Comparison of ENCODE assay signal across 8 cellular contexts in the genomic region with DNA sequence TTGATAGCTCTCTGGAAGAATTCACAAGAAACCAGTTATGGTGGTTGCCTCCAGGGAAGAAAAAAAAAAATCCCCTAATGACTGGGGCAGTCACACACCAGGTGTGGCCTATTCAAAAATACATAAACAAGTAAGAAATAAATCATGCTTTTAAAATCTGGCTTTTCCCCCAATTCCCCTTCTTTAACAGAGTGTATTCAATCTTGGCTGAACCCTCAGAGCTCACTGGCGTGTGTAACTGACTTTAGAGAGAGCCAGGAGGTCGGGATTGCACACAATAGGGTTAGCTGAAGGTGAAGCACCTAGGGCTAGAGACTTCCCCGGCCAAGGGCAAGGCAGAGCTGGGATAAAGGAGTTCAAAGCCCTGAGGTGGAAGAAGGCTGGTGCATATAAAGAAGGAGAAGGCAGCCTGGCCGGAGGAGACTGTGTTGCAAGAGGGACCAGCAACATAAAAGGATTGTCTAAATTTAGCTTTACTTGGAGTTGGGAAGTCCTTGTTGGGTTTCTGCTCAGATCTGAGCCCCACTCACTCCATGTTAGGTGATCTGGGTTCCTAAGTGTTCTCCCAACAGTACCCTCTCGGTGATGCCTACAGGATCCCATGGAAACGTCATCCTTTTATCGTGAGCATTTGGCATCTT. TPM values are rescaled to one million over a fixed set of nuclear protein-coding genes. Genes with fewer than 3 reads are reported as not detected.
DNase-seq lines count a peak whose midpoint lies in the region; ATAC-seq and TF ChIP-seq lines count a peak whose summit lies in the region.

No MANE protein-coding gene starts in this region.

- H3K4me3 ChIP-seq in GM08714 (ENCODE audit: low read length) (peak overlapping the region; percentile 40; the same call in 1 of the 2 replicates), foreskin fibroblast (ENCODE audit: low read depth in 1 of 2, low read length in 2 of 2) (no peak overlapping the region)

- no peaks in the 10 kb centered on the region for H3K9me3 Mint-ChIP-seq in T-helper 2 cell treated with Interferon-gamma antibody and Interleukin-4, amounts not matched to agents 5 μg/mL and 100 μg/mL, for 36 hours
- H3K9me3 Mint-ChIP-seq in natural killer cell treated with Interleukin-12 subunit alpha and Interleukin-12 subunit beta and Interleukin-15 and Interleukin-18, amount 100 ng/mL, for 72 hours, result no peaks in the 10 kb centered on the region

- TF ChIP-seq CTCF in foreskin fibroblast (IDR thresholded peaks at IDR 0.05; ENCODE audit: low read depth, low read length), result no peak

- peak overlapping the region; percentile 74 for H3K27ac Mint-ChIP-seq in T-helper 2 cell treated with Interferon-gamma antibody and Interleukin-4, amounts not matched to agents 5 μg/mL and 100 μg/mL, for 36 hours
- peak overlapping the region; percentile 93 to 100 for H3K27ac Mint-ChIP-seq in natural killer cell treated with Interleukin-12 subunit alpha and Interleukin-12 subunit beta and Interleukin-15 and Interleukin-18, amount 100 ng/mL, for 72 hours

- peak; percentile 43 for ATAC-seq in GM21619 (IDR thresholded peaks at IDR 0.05; ENCODE audit: unreplicated experiment)
- ATAC-seq in natural killer cell treated with Interleukin-12 subunit alpha and Interleukin-12 subunit beta and Interleukin-15 and Interleukin-18, amount 100 ng/mL, for 72 hours, result peak; percentile 47 to 70

- H3K4me1 Mint-ChIP-seq in T-helper 2 cell treated with Interferon-gamma antibody and Interleukin-4, amounts not matched to agents 5 μg/mL and 100 μg/mL, for 36 hours (ENCODE audit: low read depth), result peaks cover 58% of the 10 kb centered on the region
- peaks cover 55 to 68% of the 10 kb centered on the region in 2 donors for H3K4me1 Mint-ChIP-seq in natural killer cell treated with Interleukin-12 subunit alpha and Interleukin-12 subunit beta and Interleukin-15 and Interleukin-18, amount 100 ng/mL, for 72 hours (ENCODE audit: low read depth in 2 of 2)

- H3K27me3 Mint-ChIP-seq in T-helper 2 cell treated with Interferon-gamma antibody and Interleukin-4, amounts not matched to agents 5 μg/mL and 100 μg/mL, for 36 hours (ENCODE audit: low read depth), result no peaks in the 10 kb centered on the region
- no peaks in the 10 kb centered on the region for H3K27me3 Mint-ChIP-seq in natural killer cell treated with Interleukin-12 subunit alpha and Interleukin-12 subunit beta and Interleukin-15 and Interleukin-18, amount 100 ng/mL, for 72 hours

- no peak overlapping the region for H3K4me3 Mint-ChIP-seq in T-helper 2 cell treated with Interferon-gamma antibody and Interleukin-4, amounts not matched to agents 5 μg/mL and 100 μg/mL, for 36 hours
- peak overlapping the region; percentile 67 for H3K4me3 Mint-ChIP-seq in natural killer cell treated with Interleukin-12 subunit alpha and Interleukin-12 subunit beta and Interleukin-15 and Interleukin-18, amount 100 ng/mL, for 72 hours

- no peak for DNase-seq in T-helper 2 cell treated with Interferon-gamma antibody and Interleukin-4, amounts not matched to agents 5 μg/mL and 100 μg/mL, for 36 hours (ENCODE audit: low spot score)
- peak; percentile 65 for DNase-seq in natural killer cell treated with Interleukin-12 subunit alpha and Interleukin-12 subunit beta and Interleukin-15 and Interleukin-18, amount 100 ng/mL, for 72 hours (ENCODE audit: low spot score)
- no peak for DNase-seq in GDM1 (lab: John Stamatoyannopoulos, UW)
- DNase-seq in foreskin fibroblast, result no peak
- DNase-seq in stimulated activated naive CD4-positive, alpha-beta T cell (lab: John Stamatoyannopoulos, UW), result no peak
- no peak for DNase-seq in stimulated activated CD4-positive, alpha-beta T cell treated with anti-CD3 and anti-CD28 coated beads, Interleukin-1b, Interleukin-23, amount 100 ng/mL, for 48 hours

- H3K36me3 Mint-ChIP-seq in T-helper 2 cell treated with Interferon-gamma antibody and Interleukin-4, amounts not matched to agents 5 μg/mL and 100 μg/mL, for 36 hours (ENCODE audit: low read depth), result peaks cover 48% of the 10 kb centered on the region
- H3K36me3 Mint-ChIP-seq in natural killer cell treated with Interleukin-12 subunit alpha and Interleukin-12 subunit beta and Interleukin-15 and Interleukin-18, amount 100 ng/mL, for 72 hours, result no peaks in the 10 kb centered on the region

RNA-seq across cellular contexts. Expression of a gene that starts 19.7 kb away (rescaled TPM):
- total RNA-seq in natural killer cell treated with Interleukin-12 subunit alpha and Interleukin-12 subunit beta and Interleukin-15 and Interleukin-18, amount 100 ng/mL, for 72 hours, result 100 to 1,000 TPM; 124 to 141 TPM

RNA-seq across cellular contexts. Expression of a gene that starts 30.4 kb away (rescaled TPM):
- total RNA-seq in natural killer cell treated with Interleukin-12 subunit alpha and Interleukin-12 subunit beta and Interleukin-15 and Interleukin-18, amount 100 ng/mL, for 72 hours, result 10 to 100 TPM; 32.6 to 32.8 TPM
